In genomic region chr22:49669999-49670609, GRCh38 we compare ENCODE assay signal across 8 cellular contexts.
DNase-seq lines count a peak whose midpoint lies in the region; ATAC-seq and TF ChIP-seq lines count a peak whose summit lies in the region.
"Not testable (repeated sequence)": the region's sequence is repeated elsewhere in the genome, so short reads cannot be mapped to it uniquely, and the experiment has no call there.

No MANE protein-coding gene starts in this region.

- H3K4me3 ChIP-seq in WERI-Rb-1 (ENCODE audit: low read depth, low read length) (peak overlapping the region; percentile 39), esophagus (ENCODE audit: low read depth in 1 of 2, low read length in 2 of 2) (peak overlapping the region; percentile 25 to 32), suprapubic skin (peak overlapping the region; percentile 44)

- not testable (repeated sequence) for H3K27ac Mint-ChIP-seq in CD4-positive, alpha-beta T cell; activated naive CD4-positive, alpha-beta T cell treated with anti-CD3 and anti-CD28 coated beads, Interleukin-2, amount 10 ng/mL, durations not matched to agents 7 days and 5 days

- H3K36me3 Mint-ChIP-seq in CD4-positive, alpha-beta T cell (ENCODE audit: low read depth); activated naive CD4-positive, alpha-beta T cell treated with anti-CD3 and anti-CD28 coated beads, Interleukin-2, amount 10 ng/mL, durations not matched to agents 7 days and 5 days: not testable (repeated sequence)

- H3K9me3 ChIP-seq in CD4-positive, alpha-beta T cell (ENCODE audit: control insufficient read depth, low read length); WERI-Rb-1 (ENCODE audit: severe bottlenecking); esophagus (ENCODE audit: control insufficient read depth in 2 of 2, insufficient read depth in 1 of 2, low read depth in 1 of 2, low read length in 1 of 2); suprapubic skin: not testable (repeated sequence)

- not testable (repeated sequence) for H3K4me1 ChIP-seq in esophagus (ENCODE audit: control insufficient read depth in 2 of 2, insufficient read depth in 2 of 2, low read length in 1 of 2)
- H3K4me1 ChIP-seq in suprapubic skin, result peaks cover 19% of the 10 kb centered on the region

- intact Hi-C loops in CD4-positive, alpha-beta T cell (cut with DNase I, micrococcal nuclease); posterior vena cava (cut with DNase I): not testable (repeated sequence)

- H3K27me3 ChIP-seq in CD4-positive, alpha-beta T cell (ENCODE audit: control insufficient read depth, insufficient read depth, low read length), result peaks cover 28% of the 10 kb centered on the region
- peaks cover 11% of the 10 kb centered on the region for H3K27me3 ChIP-seq in WERI-Rb-1 (ENCODE audit: insufficient read depth, low read depth, severe bottlenecking)
- peaks cover 0 to 14% of the 10 kb centered on the region in 2 donors for H3K27me3 ChIP-seq in esophagus (ENCODE audit: control insufficient read depth in 1 of 2, insufficient read depth in 2 of 2, low read length in 2 of 2)
- peaks cover 81% of the 10 kb centered on the region for H3K27me3 ChIP-seq in suprapubic skin

- not testable (repeated sequence) for TF ChIP-seq CTCF in CD4-positive, alpha-beta T cell (IDR thresholded peaks at IDR 0.05); WERI-Rb-1 (IDR thresholded peaks at IDR 0.05; ENCODE audit: low read depth, low read length); suprapubic skin (IDR thresholded peaks at IDR 0.05)

- not testable (repeated sequence) for H3K27ac ChIP-seq in CD4-positive, alpha-beta T cell (ENCODE audit: low read depth, low read length); WERI-Rb-1; esophagus (ENCODE audit: low read depth in 2 of 2, low read length in 1 of 2); suprapubic skin

- H3K9me3 Mint-ChIP-seq in CD4-positive, alpha-beta T cell; activated naive CD4-positive, alpha-beta T cell treated with anti-CD3 and anti-CD28 coated beads, Interleukin-2, amount 10 ng/mL, durations not matched to agents 7 days and 5 days: not testable (repeated sequence)

- H3K27me3 Mint-ChIP-seq in CD4-positive, alpha-beta T cell, result peaks cover 33% of the 10 kb centered on the region
- peaks cover 78% of the 10 kb centered on the region for H3K27me3 Mint-ChIP-seq in activated naive CD4-positive, alpha-beta T cell treated with anti-CD3 and anti-CD28 coated beads, Interleukin-2, amount 10 ng/mL, durations not matched to agents 7 days and 5 days

- peak; percentile 45 for ATAC-seq in CD4-positive, alpha-beta T cell (ENCODE audit: poor library complexity)
- ATAC-seq in left lobe of liver, result peak; percentile 33

- WGBS in esophagus, 2 donors, result 3 to 4% methylated on average over 23 to 57 of the region's 57 CpGs
- WGBS in suprapubic skin, result 0% methylated on average over 1 of the region's 57 CpGs

- TF ChIP-seq EP300 in suprapubic skin (IDR thresholded peaks at IDR 0.05), result not testable (repeated sequence)

- TF ChIP-seq POLR2A in suprapubic skin (IDR thresholded peaks at IDR 0.05), result not testable (repeated sequence)

- CTCF ChIA-PET in CD4-positive, alpha-beta T cell (lab: Charles Lee); activated naive CD4-positive, alpha-beta T cell treated with anti-CD3 and anti-CD28 coated beads, Interleukin-2, amount 10 ng/mL, durations not matched to agents 7 days and 5 days (lab: Charles Lee): not testable (repeated sequence)

- DNase-seq in CD4-positive, alpha-beta T cell, result peak in 5 of 10 experiments; percentile 15 to 37 (median 22)
- DNase-seq in NCI-H1105 (lab: John Stamatoyannopoulos, UW) (peak; percentile 26), WERI-Rb-1 (peak; percentile 74), posterior vena cava (ENCODE audit: low spot score) (peak; percentile 75), suprapubic skin (ENCODE audit: low spot score in 2 of 2) (peak in 1 of 2 donors; percentile 77)
- peak; percentile 35 for DNase-seq in activated naive CD4-positive, alpha-beta T cell treated with anti-CD3 and anti-CD28 coated beads, Interleukin-2, amount 10 ng/mL, durations not matched to agents 7 days and 5 days
- DNase-seq in left lobe of liver (ENCODE audit: low spot score), result not testable (repeated sequence)

- H3K4me1 Mint-ChIP-seq in CD4-positive, alpha-beta T cell (ENCODE audit: low read depth), result peaks cover 33% of the 10 kb centered on the region
- peaks cover 34% of the 10 kb centered on the region for H3K4me1 Mint-ChIP-seq in activated naive CD4-positive, alpha-beta T cell treated with anti-CD3 and anti-CD28 coated beads, Interleukin-2, amount 10 ng/mL, durations not matched to agents 7 days and 5 days

- H3K36me3 ChIP-seq in WERI-Rb-1; esophagus (ENCODE audit: control insufficient read depth in 2 of 2, insufficient read depth in 2 of 2, low read length in 1 of 2); suprapubic skin: not testable (repeated sequence)

- H3K4me3 Mint-ChIP-seq in CD4-positive, alpha-beta T cell, result peak overlapping the region; percentile 79
- peak overlapping the region; percentile 23 for H3K4me3 Mint-ChIP-seq in activated naive CD4-positive, alpha-beta T cell treated with anti-CD3 and anti-CD28 coated beads, Interleukin-2, amount 10 ng/mL, durations not matched to agents 7 days and 5 days

- POLR2A ChIA-PET in CD4-positive, alpha-beta T cell (lab: Charles Lee), result interaction anchor here (0.7 to 2.1 kb wide), 2 partner anchors 13 to 222 kb away, joined by 3 to 10 read pairs; no protein-coding TSS in a partner anchor
